In the genomic region with DNA sequence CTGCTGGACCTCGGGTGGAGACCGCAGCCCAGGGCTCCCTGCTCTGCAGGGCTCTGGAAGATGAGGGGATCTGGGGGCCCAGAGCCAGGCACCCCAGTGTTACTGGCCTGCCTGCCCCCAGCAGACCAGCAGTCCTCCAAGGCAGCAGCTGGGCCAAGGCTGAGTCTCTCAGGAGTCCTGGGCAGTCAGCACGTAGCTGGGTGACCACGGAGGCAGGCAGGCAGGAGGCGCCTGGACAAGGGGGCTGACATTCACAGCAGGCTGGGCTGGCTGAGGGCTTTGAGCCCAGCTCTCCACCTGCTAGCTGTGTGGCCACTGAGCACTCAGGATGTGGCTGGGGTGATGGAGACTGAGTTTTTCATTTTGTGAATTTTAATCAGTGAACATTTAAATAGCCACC, we compare ENCODE assay signal across 1 cellular context.
TF ChIP-seq lines count a peak whose summit lies in the region.

No MANE protein-coding gene starts in this region.

TF ChIP-seq in WTC11, 78 proteins besides CTCF, POLR2A, EP300 and RAD21 (continued from another document):
- TF ChIP-seq, protein P1, sequence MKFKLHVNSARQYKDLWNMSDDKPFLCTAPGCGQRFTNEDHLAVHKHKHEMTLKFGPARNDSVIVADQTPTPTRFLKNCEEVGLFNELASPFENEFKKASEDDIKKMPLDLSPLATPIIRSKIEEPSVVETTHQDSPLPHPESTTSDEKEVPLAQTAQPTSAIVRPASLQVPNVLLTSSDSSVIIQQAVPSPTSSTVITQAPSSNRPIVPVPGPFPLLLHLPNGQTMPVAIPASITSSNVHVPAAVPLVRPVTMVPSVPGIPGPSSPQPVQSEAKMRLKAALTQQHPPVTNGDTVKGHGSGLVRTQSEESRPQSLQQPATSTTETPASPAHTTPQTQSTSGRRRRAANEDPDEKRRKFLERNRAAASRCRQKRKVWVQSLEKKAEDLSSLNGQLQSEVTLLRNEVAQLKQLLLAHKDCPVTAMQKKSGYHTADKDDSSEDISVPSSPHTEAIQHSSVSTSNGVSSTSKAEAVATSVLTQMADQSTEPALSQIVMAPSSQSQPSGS (CRISPR knock-in tag; IDR thresholded peaks at IDR 0.05; ENCODE audit: borderline replicate concordance, low read depth), result no peak
TF ChIP-seq in WTC11: peak in this region for 0.
